ENCODE assay signal across 9 cellular contexts in genomic region chr4:73413294-73413755, GRCh38. TPM values are rescaled to one million over a fixed set of nuclear protein-coding genes. Genes with fewer than 3 reads are reported as not detected.
"Had no signal": no experiment of that assay in that cellular context is flagged by ENCODE, and none has a peak within 500 bp of the region (broad histone marks: within the 10 kb centered on the region; RNA-seq: fewer than 3 reads in every experiment).

No MANE protein-coding gene starts in this region.

- DNase-seq: GDM1, GF-D8 had no signal

- FAIRE-seq: G401.6, GM12878, GM12891, GM12892, GM18507, GM19239 had no signal

- ATAC-seq: GM12878 had no signal

- H3K4me3 ChIP-seq: GM12878 had no signal

RNA-seq across cellular contexts. Expression of gene ALB, which starts 9.2 kb away (rescaled TPM):
- total RNA-seq: G401 had no signal

RNA-seq across cellular contexts. Expression of gene AFP, which starts 22.7 kb away (rescaled TPM):
- total RNA-seq: G401 had no signal
- polyA plus RNA-seq: GM12878 had no signal
